ENCODE assay signal across 23 cellular contexts in the genomic region with DNA sequence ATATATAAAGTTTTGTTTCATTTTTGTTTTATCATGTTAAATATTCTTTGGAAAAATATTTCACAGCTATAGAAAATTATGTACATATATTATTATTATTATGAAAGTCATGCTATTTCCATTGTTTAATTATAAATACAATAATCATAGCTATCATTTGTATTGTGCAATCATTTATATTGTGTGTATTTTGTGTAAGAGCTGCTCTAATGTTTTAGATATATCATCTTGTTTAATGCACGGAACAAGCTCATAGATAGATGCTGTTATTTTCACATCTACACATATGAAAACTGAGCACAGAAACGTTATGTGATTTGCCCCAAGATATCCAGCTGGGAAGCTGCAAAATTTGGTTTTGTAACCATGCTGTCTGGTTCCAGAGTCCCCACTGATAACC.
"Had no signal": no experiment of that assay in that cellular context is flagged by ENCODE, and none has a peak within 500 bp of the region (broad histone marks: within the 10 kb centered on the region; RNA-seq: fewer than 3 reads in every experiment).

No MANE protein-coding gene starts in this region.

- H3K4me1 ChIP-seq: left ventricle myocardium inferior, sigmoid colon, spleen, suprapubic skin, tibial artery, upper lobe of right lung had no signal

- FAIRE-seq: islet of Langerhans, small intestine, urothelium cell line had no signal

- ATAC-seq: naive thymus-derived CD4-positive, alpha-beta T cell; natural killer cell treated with Interleukin-12 subunit alpha and Interleukin-12 subunit beta and Interleukin-15 and Interleukin-18, amount 100 ng/mL, for 72 hours; right cardiac atrium; stimulated activated effector memory CD8-positive, alpha-beta T cell treated with anti-CD3 and anti-CD28 coated beads, Interleukin-12 subunit alpha, Interleukin-12 subunit beta, amount 100 ng/mL, for 72 hours; upper lobe of right lung had no signal

- H3K4me3 ChIP-seq: left ventricle myocardium inferior, lung, ovary, sigmoid colon, spleen, suprapubic skin, thoracic aorta, tibial artery, upper lobe of right lung had no signal

- H3K36me3 ChIP-seq: left ventricle myocardium inferior, ovary, sigmoid colon, spleen, suprapubic skin, thoracic aorta, tibial artery, upper lobe of right lung had no signal

- H3K27me3 ChIP-seq: ovary, sigmoid colon, spleen, suprapubic skin, tibial artery, upper lobe of right lung had no signal

- H3K27ac ChIP-seq: left ventricle myocardium inferior, ovary, sigmoid colon, spleen, suprapubic skin, thoracic aorta, tibial artery, upper lobe of right lung had no signal

- H3K9me3 ChIP-seq: left ventricle myocardium inferior, ovary, sigmoid colon, suprapubic skin, thoracic aorta, tibial artery, upper lobe of right lung had no signal

- DNase-seq: hypothalamus; immature natural killer cell; left ventricle myocardium inferior; mesendoderm; naive thymus-derived CD4-positive, alpha-beta T cell; ovary; retina; right cardiac atrium; sigmoid colon; small intestine; spleen; stimulated activated CD4-positive, alpha-beta T cell treated with anti-CD3 and anti-CD28 coated beads, Interleukin-4, amount 100 ng/mL, for 24 hours; stimulated activated naive CD4-positive, alpha-beta T cell; tibial artery; trophoblast cell; upper lobe of right lung had no signal
